In genomic region chr19:11451942-11452813, GRCh38 we compare ENCODE assay signal across 16 cellular contexts. TPM values are rescaled to one million over a fixed set of nuclear protein-coding genes. Genes with fewer than 3 reads are reported as not detected.
A peak's percentile ranks its signal among the peaks of the same experiment; 100 is the strongest.
DNase-seq lines count a peak whose midpoint lies in the region; ATAC-seq and TF ChIP-seq lines count a peak whose summit lies in the region.
"Had no signal": no experiment of that assay in that cellular context is flagged by ENCODE, and none has a peak within 500 bp of the region (broad histone marks: within the 10 kb centered on the region; RNA-seq: fewer than 3 reads in every experiment).

No MANE protein-coding gene starts in this region.

- H2AFZ ChIP-seq in SK-N-SH (ENCODE audit: low read depth) = no peak overlapping the region
- H2AFZ ChIP-seq in OCI-LY7 (ENCODE audit: low read length) = peak overlapping the region; percentile 5; the same call in 1 of the 2 replicates

- TF ChIP-seq EP300 in SK-N-SH (IDR thresholded peaks at IDR 0.05; ENCODE audit: borderline replicate concordance in 1 of 2, low read depth in 1 of 2, low read length in 1 of 2) = no peak

- H3K27ac ChIP-seq in SK-N-SH (ENCODE audit: low read depth in 2 of 2, low read length in 1 of 2) = no peak overlapping the region
- H3K27ac ChIP-seq in OCI-LY7 (ENCODE audit: low read depth, low read length, poor library complexity, severe bottlenecking) = no peak overlapping the region
- H3K27ac ChIP-seq: foreskin keratinocyte, thyroid gland had no signal

- H3K4me2 ChIP-seq in SK-N-SH = no peak overlapping the region
- peak overlapping the region; percentile 28; the same call in 1 of the 2 replicates for H3K4me2 ChIP-seq in OCI-LY7 (ENCODE audit: low read length)

- H3K36me3 ChIP-seq in SK-N-SH (replicated peaks in 1 of 2; ENCODE audit: control insufficient read depth in 1 of 2, insufficient read depth in 2 of 2, low read length in 1 of 2) (peaks cover 8 to 22% of the 10 kb centered on the region in 2 experiments), OCI-LY7 (ENCODE audit: insufficient read depth, low read length) (peaks cover 36% of the 10 kb centered on the region), mucosa of descending colon (ENCODE audit: low read depth) (no peaks in the 10 kb centered on the region)

- H3K9me2 ChIP-seq in SK-N-SH (no peaks in the 10 kb centered on the region), OCI-LY7 (ENCODE audit: insufficient read depth, low read length) (no peaks in the 10 kb centered on the region)

- H4K20me1 ChIP-seq in SK-N-SH (ENCODE audit: insufficient read depth) (no peaks in the 10 kb centered on the region), OCI-LY7 (ENCODE audit: insufficient read depth, low read length) (no peaks in the 10 kb centered on the region)

- POLR2A ChIA-PET in SK-N-SH (lab: Yijun Ruan, JAX) (interaction anchor here (0.6 kb wide), 1 partner anchor 36 kb away, joined by 4 read pairs; no protein-coding TSS in a partner anchor), OCI-LY7 (lab: Charles Lee) (interaction anchor here (0.6 to 1.0 kb wide), 5 partner anchors 9 to 210 kb away, joined by 3 to 6 read pairs (median 5); no protein-coding TSS in a partner anchor)
- POLR2A ChIA-PET in activated CD4-positive, alpha-beta memory T cell treated with anti-CD3 and anti-CD28 coated beads, Interleukin-2, amount 10 ng/mL, durations not matched to agents 7 days and 5 days (lab: Charles Lee) = interaction anchor here (0.6 kb wide), 1 partner anchor 30 kb away, joined by 4 read pairs; no protein-coding TSS in a partner anchor

- intact Hi-C loops in OCI-LY7 (cut with micrococcal nuclease; ENCODE audit: unreplicated experiment) (loop anchor here (2.0 kb wide), 1 partner anchor 31 kb away; no protein-coding TSS in a partner anchor), mucosa of descending colon (cut with DNase I, micrococcal nuclease) (no loop called here)

- H3K79me2 ChIP-seq in SK-N-SH (ENCODE audit: insufficient read depth) (no peaks in the 10 kb centered on the region), OCI-LY7 (ENCODE audit: insufficient read depth, low read depth, low read length) (no peaks in the 10 kb centered on the region)

- H3K9me3 Mint-ChIP-seq in activated CD4-positive, alpha-beta memory T cell treated with anti-CD3 and anti-CD28 coated beads, Interleukin-2, amount 10 ng/mL, durations not matched to agents 7 days and 5 days = no peaks in the 10 kb centered on the region
- H3K9me3 Mint-ChIP-seq: central memory CD8-positive, alpha-beta T cell had no signal

- peak; percentile 35 for TF ChIP-seq CTCF in SK-N-SH (IDR thresholded peaks at IDR 0.05)
- TF ChIP-seq CTCF in OCI-LY7 (conservative IDR thresholded peaks at IDR 0.05; ENCODE audit: low read length) = peak; percentile 76
- TF ChIP-seq CTCF in mucosa of descending colon (IDR thresholded peaks at IDR 0.05) = no peak

- peaks cover 9% of the 10 kb centered on the region for H3F3A ChIP-seq in SK-N-SH (replicated peaks; ENCODE audit: insufficient read depth)

- H3K27me3 ChIP-seq in SK-N-SH (ENCODE audit: insufficient read depth) = no peaks in the 10 kb centered on the region
- H3K27me3 ChIP-seq: foreskin keratinocyte, thyroid gland had no signal

- no peak overlapping the region for H3K4me3 Mint-ChIP-seq in activated CD4-positive, alpha-beta memory T cell treated with anti-CD3 and anti-CD28 coated beads, Interleukin-2, amount 10 ng/mL, durations not matched to agents 7 days and 5 days
- H3K4me3 Mint-ChIP-seq: central memory CD8-positive, alpha-beta T cell had no signal

- H3K36me3 Mint-ChIP-seq in activated CD4-positive, alpha-beta memory T cell treated with anti-CD3 and anti-CD28 coated beads, Interleukin-2, amount 10 ng/mL, durations not matched to agents 7 days and 5 days (ENCODE audit: low read depth) = peaks cover 13% of the 10 kb centered on the region

- no TSS peak for BruUV-seq in OCI-LY7 (replicated peaks; lab: Mats Ljungman, UMichigan)

- CTCF ChIA-PET in SK-N-SH (lab: Yijun Ruan, JAX) (interaction anchor here (0.6 to 2.2 kb wide), 12 partner anchors 10 to 171 kb away, joined by 3 to 17 read pairs (median 4); partner anchors contain the start of gene SWSAP1), OCI-LY7 (lab: Charles Lee; ENCODE audit: unreplicated experiment) (interaction anchor here (1.7 kb wide), 1 partner anchor 30 kb away, joined by 6 read pairs; no protein-coding TSS in a partner anchor)
- CTCF ChIA-PET in activated CD4-positive, alpha-beta memory T cell treated with anti-CD3 and anti-CD28 coated beads, Interleukin-2, amount 10 ng/mL, durations not matched to agents 7 days and 5 days (lab: Charles Lee) = interaction anchor here (0.7 to 1.7 kb wide), 9 partner anchors 9 to 188 kb away, joined by 3 to 6 read pairs (median 3); partner anchors contain the start of genes ODAD3 and PRKCSH

- H3K4me1 Mint-ChIP-seq in activated CD4-positive, alpha-beta memory T cell treated with anti-CD3 and anti-CD28 coated beads, Interleukin-2, amount 10 ng/mL, durations not matched to agents 7 days and 5 days = no peaks in the 10 kb centered on the region
- H3K4me1 Mint-ChIP-seq: central memory CD8-positive, alpha-beta T cell had no signal

- ATAC-seq in SK-N-SH treated with all-trans-retinoic acid at 6 μM for 48 hours = no peak
- no peak for ATAC-seq in activated CD4-positive, CD25-positive, alpha-beta regulatory T cell treated with anti-CD3 and anti-CD28 coated beads, Interleukin-2, amount 50 U/mL, for 24 hours
- no peak for ATAC-seq in mucosa of descending colon
- ATAC-seq: foreskin keratinocyte, left lobe of liver had no signal

- peak; percentile 62 for DNase-seq in SK-N-SH
- DNase-seq in OCI-LY7 (ENCODE audit: low spot score) = peak; percentile 27
- peak; percentile 65 for DNase-seq in epidermal melanocyte (ENCODE audit: insufficient read length, low spot score)
- DNase-seq in superior temporal gyrus (ENCODE audit: extremely low spot score) = peak; percentile 35
- no peak for DNase-seq in mucosa of descending colon
- DNase-seq in activated CD4-positive, alpha-beta memory T cell treated with anti-CD3 and anti-CD28 coated beads, Interleukin-2, amount 10 ng/mL, durations not matched to agents 7 days and 5 days = no peak
- DNase-seq: foreskin keratinocyte, NCI-H1048, T1000, thyroid gland had no signal

- H3K4me1 ChIP-seq in SK-N-SH (ENCODE audit: control insufficient read depth in 1 of 2, insufficient read depth in 2 of 2, low read depth in 1 of 2, low read length in 1 of 2) (no peaks in the 10 kb centered on the region), OCI-LY7 (ENCODE audit: insufficient read depth, low read length, poor library complexity, severe bottlenecking) (peaks cover 12% of the 10 kb centered on the region), mucosa of descending colon (ENCODE audit: low read depth) (no peaks in the 10 kb centered on the region)
- H3K4me1 ChIP-seq: foreskin keratinocyte, thyroid gland had no signal

- peak; percentile 14; the same call in 1 of the 2 replicates for TF ChIP-seq RAD21 in SK-N-SH (IDR thresholded peaks at IDR 0.05; ENCODE audit: low read length)

- H3K9me3 ChIP-seq in SK-N-SH = no peaks in the 10 kb centered on the region
- no peaks in the 10 kb centered on the region for H3K9me3 ChIP-seq in OCI-LY7 (ENCODE audit: low read length)
- H3K9me3 ChIP-seq in mucosa of descending colon = no peaks in the 10 kb centered on the region
- H3K9me3 ChIP-seq: thyroid gland had no signal

- no peak overlapping the region for H3K27ac Mint-ChIP-seq in activated CD4-positive, alpha-beta memory T cell treated with anti-CD3 and anti-CD28 coated beads, Interleukin-2, amount 10 ng/mL, durations not matched to agents 7 days and 5 days

- 82% methylated on average over 26 of the region's 26 CpGs for WGBS in SK-N-SH (ENCODE audit: low lambda C conversion rate)

- no peak overlapping the region for H3K9ac ChIP-seq in SK-N-SH

- H3K4me3 ChIP-seq in SK-N-SH (ENCODE audit: low read depth in 2 of 2, low read length in 1 of 2) (no peak overlapping the region), OCI-LY7 (ENCODE audit: low read depth, low read length, poor library complexity, severe bottlenecking) (no peak overlapping the region), mucosa of descending colon (no peak overlapping the region)
- H3K4me3 ChIP-seq: thyroid gland had no signal

- H3K27me3 Mint-ChIP-seq in activated CD4-positive, alpha-beta memory T cell treated with anti-CD3 and anti-CD28 coated beads, Interleukin-2, amount 10 ng/mL, durations not matched to agents 7 days and 5 days = no peaks in the 10 kb centered on the region
- H3K27me3 Mint-ChIP-seq: central memory CD8-positive, alpha-beta T cell had no signal

RNA-seq across cellular contexts. Expression of gene PRKCSH, which starts 16.7 kb away (rescaled TPM):
- polyA plus RNA-seq in SK-N-SH (2012; rRNA removed) = 198 and 502 TPM in 2 replicates
- 245 and 294 TPM in 2 replicates for polyA plus RNA-seq in SK-N-SH (2012; cell fraction: cytosol; rRNA removed)
- 658 and 734 TPM in 2 replicates for polyA plus RNA-seq in SK-N-SH (2012; cell fraction: nucleus; rRNA removed)
- total RNA-seq in OCI-LY7 (2014; rRNA removed; shearing (Covaris generic)) = 61.8 and 95.6 TPM in 2 replicates
- total RNA-seq in OCI-LY7 (2022) (271 and 297 TPM in 2 replicates), mucosa of descending colon (100 to 1,000 TPM; 249 to 337 (median 302) TPM)
- 100 to 1,000 TPM; 315 to 318 TPM for total RNA-seq in activated CD4-positive, alpha-beta memory T cell treated with anti-CD3 and anti-CD28 coated beads, Interleukin-2, amount 10 ng/mL, durations not matched to agents 7 days and 5 days

RNA-seq across cellular contexts. Expression of gene ODAD3, which starts 17.3 kb away (rescaled TPM):
- 3.2 and 4.2 TPM in 2 replicates for polyA plus RNA-seq in SK-N-SH (2012; rRNA removed)
- 2.1 and 2.3 TPM in 2 replicates for polyA plus RNA-seq in SK-N-SH (2012; cell fraction: cytosol; rRNA removed)
- polyA plus RNA-seq in SK-N-SH (2012; cell fraction: nucleus; rRNA removed) = 6.9 and 7.8 TPM in 2 replicates
- 0.28 and 0.57 TPM in 2 replicates for total RNA-seq in OCI-LY7 (2014; rRNA removed; shearing (Covaris generic))
- total RNA-seq in OCI-LY7 (2022) (0.79 and 1.2 TPM in 2 replicates), mucosa of descending colon (under 1 TPM in 2 of 3 donors, not detected in 1; 0.14 to 0.28 TPM)
- total RNA-seq in activated CD4-positive, alpha-beta memory T cell treated with anti-CD3 and anti-CD28 coated beads, Interleukin-2, amount 10 ng/mL, durations not matched to agents 7 days and 5 days = not detected
- total RNA-seq: Daoy had no signal

RNA-seq across cellular contexts. Expression of gene ELAVL3, which starts 28.7 kb away (rescaled TPM):
- polyA plus RNA-seq in SK-N-SH (2012; rRNA removed) = 0.48 and 0.68 TPM in 2 replicates
- polyA plus RNA-seq in SK-N-SH (2012; cell fraction: cytosol; rRNA removed) = 0.67 and 1.5 TPM in 2 replicates
- 1.0 and 1.6 TPM in 2 replicates for polyA plus RNA-seq in SK-N-SH (2012; cell fraction: nucleus; rRNA removed)
- total RNA-seq in OCI-LY7 (2014; rRNA removed; shearing (Covaris generic)) = 0.95 TPM in 1 of 2 replicates, not detected in the other
- total RNA-seq in OCI-LY7 (2022) (0.30 TPM in 1 of 2 replicates, not detected in the other), mucosa of descending colon (1 to 10 TPM in 1 of 3 donors, under 1 TPM in 1, not detected in 1; 0.51 to 2.5 TPM)
- not detected for total RNA-seq in activated CD4-positive, alpha-beta memory T cell treated with anti-CD3 and anti-CD28 coated beads, Interleukin-2, amount 10 ng/mL, durations not matched to agents 7 days and 5 days
- total RNA-seq: A172, Daoy, foreskin keratinocyte, left lobe of liver, thyroid gland had no signal
- polyA plus RNA-seq: foreskin keratinocyte had no signal

RNA-seq across cellular contexts. Expression of gene RGL3, which starts 33.1 kb away (rescaled TPM):
- polyA plus RNA-seq in SK-N-SH (2012; rRNA removed) = 13.3 and 13.5 TPM in 2 replicates
- 2.1 and 2.9 TPM in 2 replicates for polyA plus RNA-seq in SK-N-SH (2012; cell fraction: cytosol; rRNA removed)
- 140 and 202 TPM in 2 replicates for polyA plus RNA-seq in SK-N-SH (2012; cell fraction: nucleus; rRNA removed)
- total RNA-seq in OCI-LY7 (2014; rRNA removed; shearing (Covaris generic)) = 0.41 TPM in 1 of 2 replicates, not detected in the other
- total RNA-seq in OCI-LY7 (2022) (0.49 and 0.61 TPM in 2 replicates), mucosa of descending colon (10 to 100 TPM; 10.7 to 15.1 (median 11.0) TPM)
- total RNA-seq in activated CD4-positive, alpha-beta memory T cell treated with anti-CD3 and anti-CD28 coated beads, Interleukin-2, amount 10 ng/mL, durations not matched to agents 7 days and 5 days = not detected
- total RNA-seq: Daoy, foreskin keratinocyte had no signal

RNA-seq across cellular contexts. Expression of gene ZNF653, which starts 53.5 kb away (rescaled TPM):
- polyA plus RNA-seq in SK-N-SH (2012; rRNA removed) = 14.5 and 14.7 TPM in 2 replicates
- 7.2 and 10.5 TPM in 2 replicates for polyA plus RNA-seq in SK-N-SH (2012; cell fraction: cytosol; rRNA removed)
- 41.9 and 44.2 TPM in 2 replicates for polyA plus RNA-seq in SK-N-SH (2012; cell fraction: nucleus; rRNA removed)
- 12.3 and 14.1 TPM in 2 replicates for total RNA-seq in OCI-LY7 (2014; rRNA removed; shearing (Covaris generic))
- total RNA-seq in OCI-LY7 (2022) = 17.9 and 21.5 TPM in 2 replicates
- total RNA-seq in mucosa of descending colon = 10 to 100 TPM; 10.4 to 13.5 (median 10.9) TPM
- total RNA-seq in activated CD4-positive, alpha-beta memory T cell treated with anti-CD3 and anti-CD28 coated beads, Interleukin-2, amount 10 ng/mL, durations not matched to agents 7 days and 5 days = 10 to 100 TPM; 15.6 to 16.5 TPM

Comparison
In these comparisons a context has a peak if more than half of its experiments do, and no peak if none do; other contexts are left out.
1. DNase-seq: peak in SK-N-SH (single experiment), OCI-LY7 (single experiment), epidermal melanocyte (single experiment) and superior temporal gyrus (single experiment); none in mucosa of descending colon (0 of 3) and activated CD4-positive, alpha-beta memory T cell treated with anti-CD3 and anti-CD28 coated beads, Interleukin-2, amount 10 ng/mL, durations not matched to agents 7 days and 5 days (single experiment).